ENCODE assay signal across 16 cellular contexts in the genomic region with DNA sequence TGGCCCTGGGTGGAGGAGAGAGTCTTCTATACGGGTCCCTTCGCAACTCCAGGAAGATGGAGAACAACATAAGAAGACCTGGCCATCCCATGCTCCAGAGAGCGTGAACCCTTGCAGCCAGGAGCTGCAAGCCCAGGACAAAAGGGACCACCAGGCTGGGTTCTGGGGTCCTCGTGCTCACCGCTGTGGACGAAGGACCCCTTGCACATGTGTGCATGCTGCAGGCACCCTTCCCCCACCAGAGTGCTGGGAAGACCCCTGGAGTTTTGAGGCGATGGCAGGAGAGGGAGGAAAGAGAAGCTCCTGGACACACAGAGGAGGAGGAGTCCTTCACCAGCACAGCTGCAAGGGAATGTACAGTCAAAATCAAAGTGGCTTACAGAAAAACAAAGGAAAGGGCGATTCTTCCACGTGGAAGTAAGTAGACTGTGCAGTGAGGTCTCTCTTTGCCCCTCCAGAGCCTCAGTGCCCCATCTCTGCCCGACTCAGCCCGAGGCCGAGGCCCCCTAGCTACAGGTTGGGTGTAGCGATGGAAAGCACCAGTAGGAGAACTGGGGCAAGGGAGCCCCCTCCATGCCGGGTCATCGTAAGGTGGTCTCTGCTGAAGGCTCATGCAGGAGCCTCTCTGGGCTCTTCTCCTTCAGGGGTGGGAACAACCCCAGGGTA. TPM values are rescaled to one million over a fixed set of nuclear protein-coding genes. Genes with fewer than 3 reads are reported as not detected.
DNase-seq lines count a peak whose midpoint lies in the region; ATAC-seq, FAIRE-seq and TF ChIP-seq lines count a peak whose summit lies in the region.
"Had no signal": no experiment of that assay in that cellular context is flagged by ENCODE, and none has a peak within 500 bp of the region (broad histone marks: within the 10 kb centered on the region; RNA-seq: fewer than 3 reads in every experiment).

No MANE protein-coding gene starts in this region.

- ATAC-seq in naive B cell (ENCODE audit: low read depth in 2 of 2) = no peak
- ATAC-seq in HG03108 (IDR thresholded peaks at IDR 0.05; ENCODE audit: unreplicated experiment) = no peak

- H3K27ac ChIP-seq in BLaER1 treated with 17β-estradiol and CSF1 and Interleukin-3, amounts not matched to agents 10 nM and 100 nM = peak overlapping the region in 6 of 11 experiments; percentile 53 to 83 (median 78); a peak in 7 of 22 replicates
- H3K27ac ChIP-seq: heart right ventricle, KMS-11, right atrium auricular region, uterus had no signal

- H3K36me3 Mint-ChIP-seq in HFFc6 (ENCODE audit: low read depth) = no peaks in the 10 kb centered on the region
- H3K36me3 Mint-ChIP-seq in chondrocyte (ENCODE audit: low read depth) = peaks cover 2% of the 10 kb centered on the region
- no peaks in the 10 kb centered on the region for H3K36me3 Mint-ChIP-seq in naive B cell

- FAIRE-seq in D721Med (lab: Jason Lieb, UNC) = no peak

- no peaks in the 10 kb centered on the region for H3K9me3 ChIP-seq in BLaER1 treated with 17β-estradiol and CSF1 and Interleukin-3, amounts not matched to agents 10 nM and 100 nM (replicated peaks in 1 of 11)
- H3K9me3 ChIP-seq: heart right ventricle, right atrium auricular region, uterus had no signal

- peak overlapping the region; percentile 75 to 97 (median 94) for H3K4me2 ChIP-seq in BLaER1 treated with 17β-estradiol and CSF1 and Interleukin-3, amounts not matched to agents 10 nM and 100 nM
- H3K4me2 ChIP-seq: KMS-11 had no signal

- H3K4me3 Mint-ChIP-seq in HFFc6 = no peak overlapping the region
- H3K4me3 Mint-ChIP-seq in chondrocyte (ENCODE audit: unreplicated experiment) = no peak overlapping the region
- H3K4me3 Mint-ChIP-seq in naive B cell = peak overlapping the region in 7 of 8 donors; percentile 22 to 82 (median 70)
- H3K4me3 Mint-ChIP-seq: T-helper 1 cell treated with Interleukin-12 subunit alpha and Interleukin-12 subunit beta and Interleukin-4 antibody, amounts not matched to agents 30 μg/mL and 1 μg/mL, for 36 hours had no signal

- no peak for DNase-seq in HFFc6
- peak; percentile 63 for DNase-seq in chondrocyte (ENCODE audit: low spot score)
- no peak for DNase-seq in naive B cell
- no peak for DNase-seq in superior temporal gyrus (ENCODE audit: extremely low spot score)
- DNase-seq in NCI-H146 (lab: John Stamatoyannopoulos, UW) = no peak
- DNase-seq in D721Med (ENCODE audit: insufficient read length, low spot score) = no peak
- DNase-seq: activated CD4-positive, alpha-beta T cell treated with anti-CD3 and anti-CD28 coated beads, Interleukin-2, amount 50 U/mL, for 4 hours; effector CD4-positive, alpha-beta T cell; heart right ventricle; NCI-H2107; uterus had no signal

- peak; percentile 27; the same call in 1 of the 2 replicates for TF ChIP-seq CTCF in HFFc6 (IDR thresholded peaks at IDR 0.05)
- peak; percentile 17 for TF ChIP-seq CTCF in chondrocyte (IDR thresholded peaks at IDR 0.05)
- TF ChIP-seq CTCF in D721Med (IDR thresholded peaks at IDR 0.05; ENCODE audit: insufficient read depth, missing control alignments) = no peak

- no peaks in the 10 kb centered on the region for H3K36me3 ChIP-seq in BLaER1 treated with 17β-estradiol and CSF1 and Interleukin-3, amounts not matched to agents 10 nM and 100 nM
- H3K36me3 ChIP-seq: heart right ventricle, right atrium auricular region, uterus had no signal

- no peak overlapping the region for H3K27ac Mint-ChIP-seq in HFFc6
- no peak overlapping the region for H3K27ac Mint-ChIP-seq in chondrocyte (ENCODE audit: unreplicated experiment)
- peak overlapping the region in 1 of 6 donors; percentile 91 for H3K27ac Mint-ChIP-seq in naive B cell

- H3K9me3 Mint-ChIP-seq in HFFc6 = no peaks in the 10 kb centered on the region
- H3K9me3 Mint-ChIP-seq in chondrocyte (ENCODE audit: low read depth) = no peaks in the 10 kb centered on the region
- no peaks in the 10 kb centered on the region for H3K9me3 Mint-ChIP-seq in naive B cell
- H3K9me3 Mint-ChIP-seq: T-helper 1 cell treated with Interleukin-12 subunit alpha and Interleukin-12 subunit beta and Interleukin-4 antibody, amounts not matched to agents 30 μg/mL and 1 μg/mL, for 36 hours had no signal

- H3K9ac ChIP-seq in BLaER1 treated with 17β-estradiol and CSF1 and Interleukin-3, amounts not matched to agents 10 nM and 100 nM = peak overlapping the region in 5 of 11 experiments; percentile 39 to 72 (median 63); a peak in 5 of 22 replicates
- H3K9ac ChIP-seq: KMS-11 had no signal

- peaks cover 35 to 62% (median 56%) of the 10 kb centered on the region in 10 experiments for H3K4me1 ChIP-seq in BLaER1 treated with 17β-estradiol and CSF1 and Interleukin-3, amounts not matched to agents 10 nM and 100 nM
- H3K4me1 ChIP-seq: uterus had no signal

- H3K4me1 Mint-ChIP-seq in HFFc6 (ENCODE audit: low read depth) (peaks cover 11% of the 10 kb centered on the region; the same call in 1 of the 2 replicates), chondrocyte (ENCODE audit: low read depth) (peaks cover 29% of the 10 kb centered on the region), naive B cell (peaks cover 21 to 35% (median 23%) of the 10 kb centered on the region in 3 donors)

- peaks cover 0 to 24% (median 0%) of the 10 kb centered on the region in 11 experiments; a peak in 7 of 22 replicates for H4K20me1 ChIP-seq in BLaER1 treated with 17β-estradiol and CSF1 and Interleukin-3, amounts not matched to agents 10 nM and 100 nM

- H3K27me3 ChIP-seq in BLaER1 treated with 17β-estradiol and CSF1 and Interleukin-3, amounts not matched to agents 10 nM and 100 nM = peaks cover 0 to 40% (median 0%) of the 10 kb centered on the region in 11 experiments; a peak in 5 of 22 replicates
- H3K27me3 ChIP-seq: right atrium auricular region, uterus had no signal

- H3K27me3 Mint-ChIP-seq in HFFc6 (ENCODE audit: insufficient read depth) = peaks cover 36% of the 10 kb centered on the region
- H3K27me3 Mint-ChIP-seq in chondrocyte (ENCODE audit: low read depth) = peaks cover 6% of the 10 kb centered on the region
- peaks cover 0 to 33% (median 28%) of the 10 kb centered on the region in 3 donors for H3K27me3 Mint-ChIP-seq in naive B cell

- peak overlapping the region in 7 of 10 experiments; percentile 18 to 50 (median 37); a peak in 9 of 20 replicates for H3K4me3 ChIP-seq in BLaER1 treated with 17β-estradiol and CSF1 and Interleukin-3, amounts not matched to agents 10 nM and 100 nM
- H3K4me3 ChIP-seq: heart right ventricle, right atrium auricular region, uterus had no signal

RNA-seq across cellular contexts. Expression of gene PIMREG, which starts 51.3 kb away (rescaled TPM):
- 10 to 100 TPM; 17.0 to 42.5 (median 38.7) TPM for total RNA-seq in HFFc6 (2021; fragmentation: NEBNext Ultra II Directional; extraction: Animal tissue kit (Norgen Biotek cat#: 25700))
- total RNA-seq in chondrocyte = 5.2 to 7.4 TPM (median 7.0 TPM) in 3 replicates
- not detected for polyA plus RNA-seq in naive B cell (ENCODE audit: low read depth in 6 of 6)

Comparison
In these comparisons a context has a peak if more than half of its experiments do, and no peak if none do; other contexts are left out.
1. H3K4me3 Mint-ChIP-seq: peak in naive B cell (7 of 8); none in HFFc6 (single experiment) and chondrocyte (single experiment).